ENCODE assay signal across 9 cellular contexts in the genomic region with DNA sequence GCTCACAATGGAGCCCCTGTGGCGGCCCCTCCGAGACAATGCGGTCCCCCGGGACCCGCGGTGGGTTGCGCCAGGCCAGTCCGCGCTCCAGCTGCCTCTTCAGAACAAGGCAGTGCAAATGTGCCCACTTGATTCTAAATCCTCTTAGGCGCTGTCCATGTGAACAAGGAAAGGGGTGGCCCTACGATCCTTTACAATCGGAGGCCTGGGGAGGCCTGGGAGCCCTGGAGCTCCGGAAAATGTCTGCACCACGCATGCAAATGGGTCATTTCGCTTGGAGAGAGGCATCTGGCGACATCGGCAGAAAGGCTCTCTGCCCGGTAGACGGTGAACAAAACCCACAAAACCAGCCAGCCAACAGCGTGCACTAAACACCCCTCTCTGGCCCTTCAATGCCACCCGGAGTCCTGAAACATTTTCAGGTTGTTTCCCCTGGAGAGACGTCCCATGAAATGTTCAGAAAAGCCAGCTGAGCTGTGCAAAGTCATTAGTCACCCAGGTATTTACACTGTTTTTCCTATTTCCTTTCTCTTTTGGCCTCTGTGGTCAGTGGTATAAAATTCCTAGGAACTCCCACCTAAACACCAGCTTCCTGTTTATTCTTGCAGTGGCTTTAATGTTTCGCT.
DNase-seq lines count a peak whose midpoint lies in the region; ATAC-seq and TF ChIP-seq lines count a peak whose summit lies in the region.
"Had no signal": no experiment of that assay in that cellular context is flagged by ENCODE, and none has a peak within 500 bp of the region (broad histone marks: within the 10 kb centered on the region; RNA-seq: fewer than 3 reads in every experiment).

No MANE protein-coding gene starts in this region.

- no peaks in the 10 kb centered on the region for H3K27me3 ChIP-seq in CD8-positive, alpha-beta memory T cell (ENCODE audit: insufficient read depth, low read length, poor library complexity, severe bottlenecking)
- no peaks in the 10 kb centered on the region for H3K27me3 ChIP-seq in KMS-11 (ENCODE audit: insufficient read depth, low read depth)
- H3K27me3 ChIP-seq in mucosa of rectum (ENCODE audit: control insufficient read depth in 2 of 2, insufficient read depth in 2 of 2, low read length in 2 of 2) = no peaks in the 10 kb centered on the region
- H3K27me3 ChIP-seq in transverse colon = no peaks in the 10 kb centered on the region

- peak overlapping the region; percentile 42 for H3K4me3 ChIP-seq in CD8-positive, alpha-beta memory T cell (ENCODE audit: low read length)
- H3K4me3 ChIP-seq in KMS-11 (IDR thresholded peaks at IDR 0.05; ENCODE audit: insufficient read depth, low read depth, low read length) (no peak overlapping the region), WI38 (ENCODE audit: low read depth, low read length) (peak overlapping the region; percentile 40), epithelial cell of proximal tubule (ENCODE audit: low read depth, low read length) (peak overlapping the region; percentile 25), mucosa of rectum (ENCODE audit: low read length in 2 of 2) (peak overlapping the region; percentile 37 to 60), transverse colon (peak overlapping the region; percentile 1 to 59 (median 38))
- H3K4me3 ChIP-seq: SK-N-MC had no signal

- H3K27ac Mint-ChIP-seq in CD8-positive, alpha-beta memory T cell = peak overlapping the region; percentile 9 to 83 (median 60)

- no peak for TF ChIP-seq EP300 in transverse colon (IDR thresholded peaks at IDR 0.05; ENCODE audit: low read depth)

- in situ Hi-C loops in transverse colon (cut with MboI; ENCODE audit: low pct_ligation_motif_present in 1 of 4, low pct_unique_long_range_greater_than_20kb in 1 of 4, low sequenced_read_pairs in 3 of 4) = loop anchor here in 1 of 4 donors (25.0 kb wide), 1 partner anchor 628 kb away; no protein-coding TSS in a partner anchor

- WGBS in transverse colon (ENCODE audit: low coverage in 1 of 2), 2 donors = 48 to 59% methylated on average over 7 to 23 of the region's 23 CpGs

- intact Hi-C loops in transverse colon (cut with DNase I; ENCODE audit: low total_unique reads) = loop anchor here (5.0 to 10.0 kb wide), 2 partner anchors 102 to 350 kb away; a partner anchor contains a TSS

- DNase-seq in CD8-positive, alpha-beta memory T cell = peak in 1 of 5 donors; percentile 11
- peak; percentile 67 for DNase-seq in epithelial cell of proximal tubule (ENCODE audit: low read depth)
- DNase-seq in transverse colon = peak; percentile 19
- DNase-seq in GM19238 (ENCODE audit: insufficient read length, low spot score) = no peak

- H3K4me1 ChIP-seq in CD8-positive, alpha-beta memory T cell (ENCODE audit: insufficient read depth, low read length) = peaks cover 35% of the 10 kb centered on the region
- H3K4me1 ChIP-seq in KMS-11 (ENCODE audit: low read depth, poor library complexity, severe bottlenecking) = peaks cover 16% of the 10 kb centered on the region
- H3K4me1 ChIP-seq in mucosa of rectum (ENCODE audit: control insufficient read depth in 2 of 2, insufficient read depth in 2 of 2, low read length in 2 of 2) = peaks cover 4 to 14% of the 10 kb centered on the region in 2 donors
- H3K4me1 ChIP-seq in transverse colon = peaks cover 5 to 24% (median 21%) of the 10 kb centered on the region in 4 donors

- H3K9ac ChIP-seq in KMS-11 = peak overlapping the region; percentile 85
- H3K9ac ChIP-seq in mucosa of rectum (ENCODE audit: low read depth in 1 of 2, low read length in 2 of 2) = peak overlapping the region; percentile 52 to 63

- POLR2A ChIA-PET in CD8-positive, alpha-beta memory T cell (lab: Charles Lee) = interaction anchor here (0.5 to 1.0 kb wide), 3 partner anchors 18 to 1851 kb away, joined by 3 read pairs; no protein-coding TSS in a partner anchor

- H3K4me3 Mint-ChIP-seq in CD8-positive, alpha-beta memory T cell = peak overlapping the region; percentile 69 to 89 (median 79)

- no peaks in the 10 kb centered on the region for H3K36me3 ChIP-seq in CD8-positive, alpha-beta memory T cell (ENCODE audit: insufficient read depth, low read length)
- no peaks in the 10 kb centered on the region for H3K36me3 ChIP-seq in KMS-11 (ENCODE audit: insufficient read depth)
- no peaks in the 10 kb centered on the region for H3K36me3 ChIP-seq in mucosa of rectum (ENCODE audit: control insufficient read depth in 2 of 2, insufficient read depth in 2 of 2, low read length in 2 of 2)
- no peaks in the 10 kb centered on the region for H3K36me3 ChIP-seq in transverse colon

- no peak for TF ChIP-seq POLR2A in transverse colon (IDR thresholded peaks at IDR 0.05)

- no peaks in the 10 kb centered on the region for H3K27me3 Mint-ChIP-seq in CD8-positive, alpha-beta memory T cell

- peak; percentile 29 for ATAC-seq in GM19328 (IDR thresholded peaks at IDR 0.05; ENCODE audit: unreplicated experiment)

- CTCF ChIA-PET in CD8-positive, alpha-beta memory T cell (lab: Charles Lee) = interaction anchor here (1.0 to 2.0 kb wide), 3 partner anchors 103 to 447 kb away, joined by 3 to 6 read pairs (median 3); a partner anchor contains a TSS

- TF ChIP-seq CTCF in KMS-11 (conservative IDR thresholded peaks at IDR 0.05; ENCODE audit: low read depth, low read length) (no peak), WI38 (IDR thresholded peaks at IDR 0.05; ENCODE audit: low read depth, low read length) (no peak), epithelial cell of proximal tubule (conservative IDR thresholded peaks at IDR 0.05; ENCODE audit: low read depth, low read length) (no peak), transverse colon (IDR thresholded peaks at IDR 0.05) (no peak)

- no peaks in the 10 kb centered on the region for H3K9me3 Mint-ChIP-seq in CD8-positive, alpha-beta memory T cell

- no peak overlapping the region for H3K27ac ChIP-seq in CD8-positive, alpha-beta memory T cell (ENCODE audit: low read depth, low read length)
- peak overlapping the region; percentile 80 for H3K27ac ChIP-seq in KMS-11
- peak overlapping the region; percentile 55 to 78 for H3K27ac ChIP-seq in mucosa of rectum (ENCODE audit: low read depth in 2 of 2, low read length in 2 of 2)
- peak overlapping the region; percentile 75 to 87 (median 86) for H3K27ac ChIP-seq in transverse colon
- H3K27ac ChIP-seq: SK-N-MC had no signal

- peak overlapping the region; percentile 98 for H3K4me2 ChIP-seq in KMS-11

- H2AFZ ChIP-seq in KMS-11 (ENCODE audit: low read depth) = peak overlapping the region; percentile 84

- H3K79me2 ChIP-seq in KMS-11 (ENCODE audit: insufficient read depth, low read depth) = no peaks in the 10 kb centered on the region

- peaks cover 22 to 44% (median 30%) of the 10 kb centered on the region in 3 donors for H3K4me1 Mint-ChIP-seq in CD8-positive, alpha-beta memory T cell

- no peaks in the 10 kb centered on the region for H3K9me3 ChIP-seq in CD8-positive, alpha-beta memory T cell (ENCODE audit: low read length)
- no peaks in the 10 kb centered on the region for H3K9me3 ChIP-seq in mucosa of rectum (ENCODE audit: control insufficient read depth in 2 of 2, low read length in 2 of 2)
- no peaks in the 10 kb centered on the region for H3K9me3 ChIP-seq in transverse colon

- no peaks in the 10 kb centered on the region for H4K20me1 ChIP-seq in KMS-11 (ENCODE audit: insufficient read depth)

- no peaks in the 10 kb centered on the region for H3K36me3 Mint-ChIP-seq in CD8-positive, alpha-beta memory T cell
